Comparison of ENCODE assay signal across 1 cellular context in the genomic region with DNA sequence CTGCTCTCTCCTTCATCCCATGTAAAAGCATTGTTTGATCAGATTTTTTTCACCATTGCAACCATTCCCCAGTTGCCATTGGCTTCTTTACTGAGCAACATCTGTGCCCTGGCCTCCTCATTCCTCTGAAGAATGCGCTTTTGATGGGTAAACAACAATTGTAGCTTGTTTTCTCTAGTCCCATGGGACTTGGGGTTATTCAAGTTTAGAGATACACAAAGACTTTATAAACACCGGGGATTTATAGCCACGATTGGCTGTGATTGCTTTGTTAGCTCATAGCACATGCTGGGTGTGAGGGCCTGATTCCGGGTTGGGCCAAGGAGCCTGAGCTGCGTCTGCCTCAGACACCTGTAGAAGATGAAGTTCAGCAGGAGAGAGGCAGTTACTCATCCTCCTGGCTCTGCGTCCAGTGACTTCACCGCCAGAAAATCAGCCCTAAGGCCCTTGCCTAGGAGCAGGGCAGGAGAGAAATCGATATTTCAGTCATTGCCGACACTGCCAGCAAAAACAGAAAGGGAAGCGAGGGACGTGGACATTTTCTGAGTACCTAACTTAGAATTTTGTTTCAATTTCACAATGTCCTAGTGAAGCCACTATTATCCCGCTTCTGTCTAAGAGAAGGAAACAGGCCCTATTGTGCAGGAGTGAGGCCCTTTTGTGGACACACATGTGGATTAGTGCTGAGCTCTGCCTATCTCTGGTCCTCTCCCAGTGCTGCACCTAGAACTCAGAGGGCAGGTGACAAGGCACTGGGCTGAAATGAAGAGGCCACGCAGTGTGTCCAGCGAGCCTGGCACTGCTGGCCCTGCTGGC.
TF ChIP-seq lines count a peak whose summit lies in the region.

No MANE protein-coding gene starts in this region.

TF ChIP-seq in GM12878, 131 proteins besides CTCF, POLR2A, EP300 and RAD21 (continued from another document):
- TF ChIP-seq SREBF2 (IDR thresholded peaks at IDR 0.05; ENCODE audit: low read length), result no peak
- TF ChIP-seq, protein P1, sequence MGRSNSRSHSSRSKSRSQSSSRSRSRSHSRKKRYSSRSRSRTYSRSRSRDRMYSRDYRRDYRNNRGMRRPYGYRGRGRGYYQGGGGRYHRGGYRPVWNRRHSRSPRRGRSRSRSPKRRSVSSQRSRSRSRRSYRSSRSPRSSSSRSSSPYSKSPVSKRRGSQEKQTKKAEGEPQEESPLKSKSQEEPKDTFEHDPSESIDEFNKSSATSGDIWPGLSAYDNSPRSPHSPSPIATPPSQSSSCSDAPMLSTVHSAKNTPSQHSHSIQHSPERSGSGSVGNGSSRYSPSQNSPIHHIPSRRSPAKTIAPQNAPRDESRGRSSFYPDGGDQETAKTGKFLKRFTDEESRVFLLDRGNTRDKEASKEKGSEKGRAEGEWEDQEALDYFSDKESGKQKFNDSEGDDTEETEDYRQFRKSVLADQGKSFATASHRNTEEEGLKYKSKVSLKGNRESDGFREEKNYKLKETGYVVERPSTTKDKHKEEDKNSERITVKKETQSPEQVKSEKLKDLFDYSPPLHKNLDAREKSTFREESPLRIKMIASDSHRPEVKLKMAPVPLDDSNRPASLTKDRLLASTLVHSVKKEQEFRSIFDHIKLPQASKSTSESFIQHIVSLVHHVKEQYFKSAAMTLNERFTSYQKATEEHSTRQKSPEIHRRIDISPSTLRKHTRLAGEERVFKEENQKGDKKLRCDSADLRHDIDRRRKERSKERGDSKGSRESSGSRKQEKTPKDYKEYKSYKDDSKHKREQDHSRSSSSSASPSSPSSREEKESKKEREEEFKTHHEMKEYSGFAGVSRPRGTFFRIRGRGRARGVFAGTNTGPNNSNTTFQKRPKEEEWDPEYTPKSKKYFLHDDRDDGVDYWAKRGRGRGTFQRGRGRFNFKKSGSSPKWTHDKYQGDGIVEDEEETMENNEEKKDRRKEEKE (IDR thresholded peaks at IDR 0.05), result no peak
- TF ChIP-seq, protein P2, sequence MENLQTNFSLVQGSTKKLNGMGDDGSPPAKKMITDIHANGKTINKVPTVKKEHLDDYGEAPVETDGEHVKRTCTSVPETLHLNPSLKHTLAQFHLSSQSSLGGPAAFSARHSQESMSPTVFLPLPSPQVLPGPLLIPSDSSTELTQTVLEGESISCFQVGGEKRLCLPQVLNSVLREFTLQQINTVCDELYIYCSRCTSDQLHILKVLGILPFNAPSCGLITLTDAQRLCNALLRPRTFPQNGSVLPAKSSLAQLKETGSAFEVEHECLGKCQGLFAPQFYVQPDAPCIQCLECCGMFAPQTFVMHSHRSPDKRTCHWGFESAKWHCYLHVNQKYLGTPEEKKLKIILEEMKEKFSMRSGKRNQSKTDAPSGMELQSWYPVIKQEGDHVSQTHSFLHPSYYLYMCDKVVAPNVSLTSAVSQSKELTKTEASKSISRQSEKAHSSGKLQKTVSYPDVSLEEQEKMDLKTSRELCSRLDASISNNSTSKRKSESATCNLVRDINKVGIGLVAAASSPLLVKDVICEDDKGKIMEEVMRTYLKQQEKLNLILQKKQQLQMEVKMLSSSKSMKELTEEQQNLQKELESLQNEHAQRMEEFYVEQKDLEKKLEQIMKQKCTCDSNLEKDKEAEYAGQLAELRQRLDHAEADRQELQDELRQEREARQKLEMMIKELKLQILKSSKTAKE (IDR thresholded peaks at IDR 0.05; ENCODE audit: low read depth, poor library complexity, severe bottlenecking), result no peak
TF ChIP-seq in GM12878: peak in this region for 0.
